ENCODE assay signal across 1 cellular context in the genomic region with DNA sequence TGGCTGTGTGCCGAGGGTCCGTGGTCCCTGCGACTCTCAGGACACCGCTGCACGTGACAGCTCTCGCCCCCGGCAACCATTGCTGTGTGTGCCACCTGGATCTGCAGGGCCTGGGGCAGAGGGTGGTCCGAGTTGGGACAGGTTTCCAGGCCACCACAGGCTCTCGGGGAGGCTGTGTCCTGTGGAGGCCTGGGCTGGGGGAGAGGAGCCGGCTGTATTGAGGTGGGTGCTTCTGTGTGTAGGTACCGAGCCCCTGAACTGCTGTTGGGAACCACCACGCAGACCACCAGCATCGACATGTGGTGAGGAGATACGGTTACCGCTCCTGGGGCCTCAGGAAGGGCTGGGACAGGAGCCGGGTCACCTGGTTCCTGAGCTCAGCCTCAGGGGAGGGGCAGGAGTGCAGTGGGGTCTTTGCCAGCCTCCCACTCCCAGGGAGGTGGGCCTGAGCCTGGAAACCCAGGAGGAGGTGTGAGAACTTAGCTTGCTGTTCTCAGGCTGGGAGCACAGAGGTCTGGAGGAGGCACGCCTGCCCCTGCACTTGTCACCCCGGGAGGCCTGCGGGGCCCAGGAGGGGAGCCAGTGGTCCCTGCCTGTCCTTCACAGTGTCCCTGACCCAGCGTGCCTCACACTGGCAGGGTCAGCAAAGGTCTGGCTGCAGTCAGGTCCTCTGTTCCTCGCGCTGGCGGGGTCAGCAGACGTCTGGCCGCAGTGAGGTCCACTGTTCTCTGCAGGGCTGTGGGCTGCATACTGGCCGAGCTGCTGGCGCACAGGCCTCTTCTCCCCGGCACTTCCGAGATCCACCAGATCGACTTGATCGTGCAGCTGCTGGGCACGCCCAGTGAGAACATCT.
A peak's percentile ranks its signal among the peaks of the same experiment; 100 is the strongest.
TF ChIP-seq lines count a peak whose summit lies in the region.

No MANE protein-coding gene starts in this region.

TF ChIP-seq in HepG2, 621 proteins besides CTCF, POLR2A, EP300 and RAD21 (continued from another document and continues in another):
- TF ChIP-seq, protein P1, sequence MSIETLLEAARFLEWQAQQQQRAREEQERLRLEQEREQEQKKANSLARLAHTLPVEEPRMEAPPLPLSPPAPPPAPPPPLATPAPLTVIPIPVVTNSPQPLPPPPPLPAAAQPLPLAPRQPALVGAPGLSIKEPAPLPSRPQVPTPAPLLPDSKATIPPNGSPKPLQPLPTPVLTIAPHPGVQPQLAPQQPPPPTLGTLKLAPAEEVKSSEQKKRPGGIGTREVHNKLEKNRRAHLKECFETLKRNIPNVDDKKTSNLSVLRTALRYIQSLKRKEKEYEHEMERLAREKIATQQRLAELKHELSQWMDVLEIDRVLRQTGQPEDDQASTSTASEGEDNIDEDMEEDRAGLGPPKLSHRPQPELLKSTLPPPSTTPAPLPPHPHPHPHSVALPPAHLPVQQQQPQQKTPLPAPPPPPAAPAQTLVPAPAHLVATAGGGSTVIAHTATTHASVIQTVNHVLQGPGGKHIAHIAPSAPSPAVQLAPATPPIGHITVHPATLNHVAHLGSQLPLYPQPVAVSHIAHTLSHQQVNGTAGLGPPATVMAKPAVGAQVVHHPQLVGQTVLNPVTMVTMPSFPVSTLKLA (IDR thresholded peaks at IDR 0.05), result no peak
- TF ChIP-seq, protein P2, sequence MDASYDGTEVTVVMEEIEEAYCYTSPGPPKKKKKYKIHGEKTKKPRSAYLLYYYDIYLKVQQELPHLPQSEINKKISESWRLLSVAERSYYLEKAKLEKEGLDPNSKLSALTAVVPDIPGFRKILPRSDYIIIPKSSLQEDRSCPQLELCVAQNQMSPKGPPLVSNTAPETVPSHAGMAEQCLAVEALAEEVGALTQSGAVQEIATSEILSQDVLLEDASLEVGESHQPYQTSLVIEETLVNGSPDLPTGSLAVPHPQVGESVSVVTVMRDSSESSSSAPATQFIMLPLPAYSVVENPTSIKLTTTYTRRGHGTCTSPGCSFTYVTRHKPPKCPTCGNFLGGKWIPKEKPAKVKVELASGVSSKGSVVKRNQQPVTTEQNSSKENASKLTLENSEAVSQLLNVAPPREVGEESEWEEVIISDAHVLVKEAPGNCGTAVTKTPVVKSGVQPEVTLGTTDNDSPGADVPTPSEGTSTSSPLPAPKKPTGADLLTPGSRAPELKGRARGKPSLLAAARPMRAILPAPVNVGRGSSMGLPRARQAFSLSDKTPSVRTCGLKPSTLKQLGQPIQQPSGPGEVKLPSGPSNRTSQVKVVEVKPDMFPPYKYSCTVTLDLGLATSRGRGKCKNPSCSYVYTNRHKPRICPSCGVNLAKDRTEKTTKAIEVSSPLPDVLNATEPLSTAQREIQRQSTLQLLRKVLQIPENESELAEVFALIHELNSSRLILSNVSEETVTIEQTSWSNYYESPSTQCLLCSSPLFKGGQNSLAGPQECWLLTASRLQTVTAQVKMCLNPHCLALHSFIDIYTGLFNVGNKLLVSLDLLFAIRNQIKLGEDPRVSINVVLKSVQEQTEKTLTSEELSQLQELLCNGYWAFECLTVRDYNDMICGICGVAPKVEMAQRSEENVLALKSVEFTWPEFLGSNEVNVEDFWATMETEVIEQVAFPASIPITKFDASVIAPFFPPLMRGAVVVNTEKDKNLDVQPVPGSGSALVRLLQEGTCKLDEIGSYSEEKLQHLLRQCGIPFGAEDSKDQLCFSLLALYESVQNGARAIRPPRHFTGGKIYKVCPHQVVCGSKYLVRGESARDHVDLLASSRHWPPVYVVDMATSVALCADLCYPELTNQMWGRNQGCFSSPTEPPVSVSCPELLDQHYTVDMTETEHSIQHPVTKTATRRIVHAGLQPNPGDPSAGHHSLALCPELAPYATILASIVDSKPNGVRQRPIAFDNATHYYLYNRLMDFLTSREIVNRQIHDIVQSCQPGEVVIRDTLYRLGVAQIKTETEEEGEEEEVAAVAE (CRISPR knock-in tag; IDR thresholded peaks at IDR 0.05; ENCODE audit: borderline replicate concordance), result no peak
- TF ChIP-seq PCBP2 (optimal IDR thresholded peaks at IDR 0.05; ENCODE audit: low read depth, low read length, poor library complexity, severe bottlenecking) (no peak), ZNF350 (CRISPR knock-in tag; IDR thresholded peaks at IDR 0.05; ENCODE audit: borderline replicate concordance, low read depth) (0 out of 2 replicates have a peak, but pooled peaks have one; percentile 7), ZNF564 (CRISPR knock-in tag; IDR thresholded peaks at IDR 0.05) (no peak; the same call in 1 of the 2 replicates), ZNF674 (CRISPR knock-in tag; IDR thresholded peaks at IDR 0.05; ENCODE audit: low read depth) (no peak), ZFP90 (CRISPR knock-in tag; IDR thresholded peaks at IDR 0.05; ENCODE audit: borderline replicate concordance) (no peak), ZNF766 (CRISPR knock-in tag; IDR thresholded peaks at IDR 0.05; ENCODE audit: borderline replicate concordance) (no peak), ZNF256 (CRISPR knock-in tag; conservative IDR thresholded peaks at IDR 0.05) (no peak), ZNF879 (CRISPR knock-in tag; IDR thresholded peaks at IDR 0.05) (no peak), ZC3H13 (CRISPR knock-in tag; IDR thresholded peaks at IDR 0.05) (no peak), SRF (IDR thresholded peaks at IDR 0.05; ENCODE audit: low read depth, low read length) (no peak), CHD4 (IDR thresholded peaks at IDR 0.05; ENCODE audit: borderline replicate concordance, low read length) (no peak), BRCA1 (CRISPR knock-in tag; IDR thresholded peaks at IDR 0.05) (no peak), JUN (CRISPR knock-in tag; IDR thresholded peaks at IDR 0.05) (no peak), ATF7 (IDR thresholded peaks at IDR 0.05) (no peak), ATF7 (CRISPR knock-in tag; IDR thresholded peaks at IDR 0.05) (no peak), ZKSCAN5 (CRISPR knock-in tag; IDR thresholded peaks at IDR 0.05) (peak; percentile 35; the same call in 1 of the 2 replicates), TMF1 (CRISPR knock-in tag; IDR thresholded peaks at IDR 0.05; ENCODE audit: low read depth) (no peak), ZNF337 (CRISPR knock-in tag; IDR thresholded peaks at IDR 0.05; ENCODE audit: borderline replicate concordance, low read depth) (no peak), NBN (conservative IDR thresholded peaks at IDR 0.05) (no peak), MTF2 (CRISPR knock-in tag; IDR thresholded peaks at IDR 0.05; ENCODE audit: borderline replicate concordance) (no peak), HNRNPH1 (optimal IDR thresholded peaks at IDR 0.05; ENCODE audit: low read depth, low read length) (peak; percentile 17), RNF2 (conservative IDR thresholded peaks at IDR 0.05; ENCODE audit: low read depth) (no peak), NR2F6 (IDR thresholded peaks at IDR 0.05) (peak; percentile 83), NR2F6 (CRISPR knock-in tag; IDR thresholded peaks at IDR 0.05) (peak; percentile 96), ZFP36L1 (CRISPR knock-in tag; IDR thresholded peaks at IDR 0.05) (no peak), ZNF562 (CRISPR knock-in tag; IDR thresholded peaks at IDR 0.05; ENCODE audit: borderline replicate concordance) (no peak), JUNB (CRISPR knock-in tag; IDR thresholded peaks at IDR 0.05; ENCODE audit: borderline replicate concordance) (no peak), XBP1 (CRISPR knock-in tag; IDR thresholded peaks at IDR 0.05) (no peak), HNRNPLL (IDR thresholded peaks at IDR 0.05; ENCODE audit: low read depth, low read length, poor library complexity, severe bottlenecking) (no peak), ZNF33A (CRISPR knock-in tag; IDR thresholded peaks at IDR 0.05; ENCODE audit: borderline replicate concordance) (no peak), ZNF10 (CRISPR knock-in tag; IDR thresholded peaks at IDR 0.05; ENCODE audit: borderline replicate concordance, low read depth) (no peak), ARID2 (CRISPR knock-in tag; IDR thresholded peaks at IDR 0.05; ENCODE audit: borderline replicate concordance) (no peak)
- TF ChIP-seq, protein P3, sequence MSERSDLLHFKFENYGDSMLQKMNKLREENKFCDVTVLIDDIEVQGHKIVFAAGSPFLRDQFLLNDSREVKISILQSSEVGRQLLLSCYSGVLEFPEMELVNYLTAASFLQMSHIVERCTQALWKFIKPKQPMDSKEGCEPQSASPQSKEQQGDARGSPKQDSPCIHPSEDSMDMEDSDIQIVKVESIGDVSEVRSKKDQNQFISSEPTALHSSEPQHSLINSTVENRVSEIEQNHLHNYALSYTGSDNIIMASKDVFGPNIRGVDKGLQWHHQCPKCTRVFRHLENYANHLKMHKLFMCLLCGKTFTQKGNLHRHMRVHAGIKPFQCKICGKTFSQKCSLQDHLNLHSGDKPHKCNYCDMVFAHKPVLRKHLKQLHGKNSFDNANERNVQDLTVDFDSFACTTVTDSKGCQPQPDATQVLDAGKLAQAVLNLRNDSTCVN (CRISPR knock-in tag; IDR thresholded peaks at IDR 0.05; ENCODE audit: borderline replicate concordance), result no peak; the same call in 1 of the 2 replicates
- TF ChIP-seq, protein P4, sequence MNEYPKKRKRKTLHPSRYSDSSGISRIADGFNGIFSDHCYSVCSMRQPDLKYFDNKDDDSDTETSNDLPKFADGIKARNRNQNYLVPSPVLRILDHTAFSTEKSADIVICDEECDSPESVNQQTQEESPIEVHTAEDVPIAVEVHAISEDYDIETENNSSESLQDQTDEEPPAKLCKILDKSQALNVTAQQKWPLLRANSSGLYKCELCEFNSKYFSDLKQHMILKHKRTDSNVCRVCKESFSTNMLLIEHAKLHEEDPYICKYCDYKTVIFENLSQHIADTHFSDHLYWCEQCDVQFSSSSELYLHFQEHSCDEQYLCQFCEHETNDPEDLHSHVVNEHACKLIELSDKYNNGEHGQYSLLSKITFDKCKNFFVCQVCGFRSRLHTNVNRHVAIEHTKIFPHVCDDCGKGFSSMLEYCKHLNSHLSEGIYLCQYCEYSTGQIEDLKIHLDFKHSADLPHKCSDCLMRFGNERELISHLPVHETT (CRISPR knock-in tag; conservative IDR thresholded peaks at IDR 0.05), result no peak
- TF ChIP-seq, protein P5, sequence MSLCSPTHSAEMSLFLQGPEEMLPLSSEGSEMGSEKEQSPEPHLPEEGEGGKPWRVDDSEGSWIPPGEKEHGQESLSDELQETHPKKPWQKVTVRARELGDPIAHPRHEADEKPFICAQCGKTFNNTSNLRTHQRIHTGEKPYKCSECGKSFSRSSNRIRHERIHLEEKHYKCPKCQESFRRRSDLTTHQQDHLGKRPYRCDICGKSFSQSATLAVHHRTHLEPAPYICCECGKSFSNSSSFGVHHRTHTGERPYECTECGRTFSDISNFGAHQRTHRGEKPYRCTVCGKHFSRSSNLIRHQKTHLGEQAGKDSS (CRISPR knock-in tag; IDR thresholded peaks at IDR 0.05; ENCODE audit: borderline replicate concordance, low read depth), result peak; percentile 54; the same call in 1 of the 2 replicates
- TF ChIP-seq, protein P6, sequence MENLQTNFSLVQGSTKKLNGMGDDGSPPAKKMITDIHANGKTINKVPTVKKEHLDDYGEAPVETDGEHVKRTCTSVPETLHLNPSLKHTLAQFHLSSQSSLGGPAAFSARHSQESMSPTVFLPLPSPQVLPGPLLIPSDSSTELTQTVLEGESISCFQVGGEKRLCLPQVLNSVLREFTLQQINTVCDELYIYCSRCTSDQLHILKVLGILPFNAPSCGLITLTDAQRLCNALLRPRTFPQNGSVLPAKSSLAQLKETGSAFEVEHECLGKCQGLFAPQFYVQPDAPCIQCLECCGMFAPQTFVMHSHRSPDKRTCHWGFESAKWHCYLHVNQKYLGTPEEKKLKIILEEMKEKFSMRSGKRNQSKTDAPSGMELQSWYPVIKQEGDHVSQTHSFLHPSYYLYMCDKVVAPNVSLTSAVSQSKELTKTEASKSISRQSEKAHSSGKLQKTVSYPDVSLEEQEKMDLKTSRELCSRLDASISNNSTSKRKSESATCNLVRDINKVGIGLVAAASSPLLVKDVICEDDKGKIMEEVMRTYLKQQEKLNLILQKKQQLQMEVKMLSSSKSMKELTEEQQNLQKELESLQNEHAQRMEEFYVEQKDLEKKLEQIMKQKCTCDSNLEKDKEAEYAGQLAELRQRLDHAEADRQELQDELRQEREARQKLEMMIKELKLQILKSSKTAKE (CRISPR knock-in tag; IDR thresholded peaks at IDR 0.05; ENCODE audit: borderline replicate concordance), result peak; percentile 98
- TF ChIP-seq, protein P7, sequence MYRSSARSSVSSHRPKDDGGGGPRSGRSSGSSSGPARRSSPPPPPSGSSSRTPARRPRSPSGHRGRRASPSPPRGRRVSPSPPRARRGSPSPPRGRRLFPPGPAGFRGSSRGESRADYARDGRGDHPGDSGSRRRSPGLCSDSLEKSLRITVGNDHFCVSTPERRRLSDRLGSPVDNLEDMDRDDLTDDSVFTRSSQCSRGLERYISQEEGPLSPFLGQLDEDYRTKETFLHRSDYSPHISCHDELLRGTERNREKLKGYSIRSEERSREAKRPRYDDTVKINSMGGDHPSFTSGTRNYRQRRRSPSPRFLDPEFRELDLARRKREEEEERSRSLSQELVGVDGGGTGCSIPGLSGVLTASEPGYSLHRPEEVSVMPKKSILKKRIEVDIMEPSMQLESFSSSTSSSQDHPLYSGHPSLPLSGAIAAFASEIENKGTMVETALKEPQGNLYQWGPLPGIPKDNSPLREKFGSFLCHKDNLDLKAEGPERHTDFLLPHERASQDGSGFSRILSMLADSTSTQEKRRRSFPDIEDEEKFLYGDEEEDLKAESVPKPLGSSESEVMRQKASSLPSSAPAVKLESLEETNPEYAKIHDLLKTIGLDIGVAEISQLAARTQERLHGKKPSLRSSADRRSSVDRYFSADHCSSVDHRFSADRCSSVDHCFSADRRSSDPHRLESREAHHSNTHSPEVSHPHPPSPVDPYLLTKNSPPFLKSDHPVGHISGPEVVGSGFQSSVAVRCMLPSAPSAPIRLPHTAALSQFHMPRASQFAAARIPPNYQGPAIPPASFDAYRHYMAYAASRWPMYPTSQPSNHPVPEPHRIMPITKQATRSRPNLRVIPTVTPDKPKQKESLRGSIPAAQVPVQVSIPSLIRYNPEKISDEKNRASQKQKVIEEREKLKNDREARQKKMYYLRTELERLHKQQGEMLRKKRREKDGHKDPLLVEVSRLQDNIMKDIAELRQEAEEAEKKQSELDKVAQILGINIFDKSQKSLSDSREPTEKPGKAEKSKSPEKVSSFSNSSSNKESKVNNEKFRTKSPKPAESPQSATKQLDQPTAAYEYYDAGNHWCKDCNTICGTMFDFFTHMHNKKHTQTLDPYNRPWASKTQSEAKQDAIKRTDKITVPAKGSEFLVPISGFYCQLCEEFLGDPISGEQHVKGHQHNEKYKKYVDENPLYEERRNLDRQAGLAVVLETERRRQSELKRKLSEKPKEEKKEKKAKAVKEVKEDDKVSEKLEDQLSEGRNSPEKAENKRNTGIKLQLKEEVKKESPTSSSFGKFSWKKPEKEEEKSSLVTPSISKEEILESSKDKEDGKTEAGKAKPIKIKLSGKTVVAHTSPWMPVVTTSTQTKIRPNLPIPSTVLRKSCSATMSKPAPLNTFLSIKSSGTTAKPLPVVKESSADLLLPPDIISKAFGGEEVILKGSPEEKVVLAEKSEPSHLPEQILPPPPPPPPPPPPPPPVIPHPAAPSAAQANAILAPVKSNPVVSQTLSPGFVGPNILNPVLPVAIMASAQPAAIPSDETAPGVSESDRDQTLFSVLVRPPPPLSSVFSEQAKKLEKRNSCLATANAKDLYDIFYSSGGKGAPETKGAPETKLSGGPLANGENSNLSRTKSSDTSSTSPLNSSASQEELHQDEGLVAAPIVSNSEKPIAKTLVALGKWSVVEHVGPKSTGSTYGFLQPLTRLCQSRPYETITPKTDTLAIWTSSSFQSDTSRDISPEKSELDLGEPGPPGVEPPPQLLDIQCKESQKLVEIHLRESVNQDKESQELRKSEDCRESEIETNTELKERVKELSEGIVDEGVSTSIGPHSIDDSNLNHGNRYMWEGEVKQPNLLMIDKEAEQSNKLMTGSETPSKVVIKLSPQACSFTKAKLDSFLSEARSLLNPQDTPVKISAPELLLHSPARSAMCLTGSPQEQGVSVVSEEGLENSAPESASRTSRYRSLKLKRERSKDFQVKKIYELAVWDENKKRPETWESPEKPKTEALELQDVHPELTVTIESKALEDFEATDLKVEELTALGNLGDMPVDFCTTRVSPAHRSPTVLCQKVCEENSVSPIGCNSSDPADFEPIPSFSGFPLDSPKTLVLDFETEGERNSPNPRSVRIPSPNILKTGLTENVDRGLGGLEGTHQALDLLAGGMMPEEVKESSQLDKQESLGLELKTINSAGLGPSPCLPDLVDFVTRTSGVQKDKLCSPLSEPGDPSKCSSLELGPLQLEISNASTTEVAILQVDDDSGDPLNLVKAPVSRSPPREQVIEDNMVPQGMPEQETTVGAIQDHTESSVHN (CRISPR knock-in tag; IDR thresholded peaks at IDR 0.05), result no peak
